In genomic region chr4:7602166-7602565, GRCh38 we compare ENCODE assay signal across 1 cellular context.
A peak's percentile ranks its signal among the peaks of the same experiment; 100 is the strongest.
DNase-seq lines count a peak whose midpoint lies in the region; ATAC-seq lines count a peak whose summit lies in the region.
"Not testable (repeated sequence)": the region's sequence is repeated elsewhere in the genome, so short reads cannot be mapped to it uniquely, and the experiment has no call there.

No MANE protein-coding gene starts in this region.

- intact Hi-C loops in Right ventricle myocardium inferior (cut with DNase I): not testable (repeated sequence)

- ATAC-seq in Right ventricle myocardium inferior: not testable (repeated sequence)

- DNase-seq in Right ventricle myocardium inferior (ENCODE audit: missing footprints): peak; percentile 30
